16 cellular contexts compared by ENCODE assay signal in genomic region chr2:222884765-222885424, GRCh38. TPM values are rescaled to one million over a fixed set of nuclear protein-coding genes. Genes with fewer than 3 reads are reported as not detected.
DNase-seq lines count a peak whose midpoint lies in the region; ATAC-seq and TF ChIP-seq lines count a peak whose summit lies in the region.
"Had no signal": no experiment of that assay in that cellular context is flagged by ENCODE, and none has a peak within 500 bp of the region (broad histone marks: within the 10 kb centered on the region; RNA-seq: fewer than 3 reads in every experiment).

No MANE protein-coding gene starts in this region.

- no peak overlapping the region for H3K4me3 Mint-ChIP-seq in MCF 10A (ENCODE audit: unreplicated experiment)
- H3K4me3 Mint-ChIP-seq: CD8-positive, alpha-beta T cell; stimulated activated naive CD8-positive, alpha-beta T cell treated with anti-CD3 and anti-CD28 coated beads, Interleukin-15, Interleukin-2, amounts not matched to agents 100 ng/mL and 50 ng/mL, for 24 hours; T-cell; WTC11 had no signal

- H3K27ac ChIP-seq in breast epithelium (peak overlapping the region; percentile 1 to 3), heart right ventricle (peak overlapping the region in 7 of 10 donors; percentile 9 to 70 (median 40)), osteoblast (ENCODE audit: low read depth, low read length) (peak overlapping the region; percentile 56), urinary bladder (ENCODE audit: low read depth) (peak overlapping the region; percentile 10)
- H3K27ac ChIP-seq: HL-60, KMS-11 had no signal

- no peak overlapping the region for H3K4me2 ChIP-seq in osteoblast (ENCODE audit: insufficient read depth, low read length)
- H3K4me2 ChIP-seq: KMS-11 had no signal

- H4K20me1 ChIP-seq in osteoblast (ENCODE audit: insufficient read depth, low read length) = peaks cover 15% of the 10 kb centered on the region

- H3K4me1 ChIP-seq in breast epithelium (peaks cover 6 to 23% of the 10 kb centered on the region in 2 donors), heart right ventricle (peaks cover 12 to 65% (median 45%) of the 10 kb centered on the region in 9 donors), osteoblast (ENCODE audit: insufficient read depth, low read length) (peaks cover 23% of the 10 kb centered on the region), urinary bladder (ENCODE audit: insufficient read depth) (peaks cover 4% of the 10 kb centered on the region)

- H2AFZ ChIP-seq in osteoblast (ENCODE audit: low read length) = no peak overlapping the region

- POLR2A ChIA-PET in MCF 10A (lab: Yijun Ruan, JAX) = interaction anchor here (0.7 to 13.3 kb wide), 5 partner anchors 9 to 366 kb away, joined by 3 to 240 read pairs (median 4); partner anchors contain the start of gene ACSL3

- H3K4me3 ChIP-seq in breast epithelium (no peak overlapping the region), heart right ventricle (no peak overlapping the region), osteoblast (ENCODE audit: insufficient read depth, low read length) (no peak overlapping the region), urinary bladder (ENCODE audit: low read depth, low read length) (no peak overlapping the region)

- intact Hi-C loops in breast epithelium (cut with DNase I; ENCODE audit: low total_unique reads) (no loop called here), MCF 10A (cut with micrococcal nuclease) (no loop called here), heart right ventricle (cut with DNase I) (no loop called here)

- no peak overlapping the region for H3K27ac Mint-ChIP-seq in MCF 10A (ENCODE audit: low read depth, unreplicated experiment)
- H3K27ac Mint-ChIP-seq: CD8-positive, alpha-beta T cell; stimulated activated naive CD8-positive, alpha-beta T cell treated with anti-CD3 and anti-CD28 coated beads, Interleukin-15, Interleukin-2, amounts not matched to agents 100 ng/mL and 50 ng/mL, for 24 hours; T-cell had no signal

- peaks cover 94% of the 10 kb centered on the region for H3K79me2 ChIP-seq in osteoblast (ENCODE audit: insufficient read depth, low read length)

- H3K36me3 ChIP-seq in breast epithelium = no peaks in the 10 kb centered on the region
- H3K36me3 ChIP-seq in heart right ventricle = no peaks in the 10 kb centered on the region
- H3K36me3 ChIP-seq in osteoblast (ENCODE audit: insufficient read depth, low read length) = no peaks in the 10 kb centered on the region
- H3K36me3 ChIP-seq in urinary bladder (ENCODE audit: insufficient read depth) = no peaks in the 10 kb centered on the region

- H3K27me3 Mint-ChIP-seq in MCF 10A (ENCODE audit: insufficient read depth, unreplicated experiment) = no peaks in the 10 kb centered on the region
- H3K27me3 Mint-ChIP-seq: stimulated activated naive CD8-positive, alpha-beta T cell treated with anti-CD3 and anti-CD28 coated beads, Interleukin-15, Interleukin-2, amounts not matched to agents 100 ng/mL and 50 ng/mL, for 24 hours; T-cell had no signal

- ATAC-seq in heart right ventricle (peak in 5 of 8 donors; percentile 14 to 62 (median 51)), GM18498 (IDR thresholded peaks at IDR 0.05; ENCODE audit: unreplicated experiment) (no peak), GM21576 (IDR thresholded peaks at IDR 0.05; ENCODE audit: unreplicated experiment) (no peak), HG03139 (IDR thresholded peaks at IDR 0.05; ENCODE audit: unreplicated experiment) (no peak)
- ATAC-seq: CD8-positive, alpha-beta T cell; T-cell; WTC11 had no signal

- no peak for DNase-seq in breast epithelium (ENCODE audit: low spot score in 2 of 2)
- no peak for DNase-seq in MCF 10A (ENCODE audit: unreplicated experiment)
- DNase-seq in heart right ventricle = no peak
- DNase-seq in osteoblast (ENCODE audit: insufficient read length, low spot score, missing footprints) = no peak
- DNase-seq: activated effector memory CD4-positive, alpha-beta T cell treated with anti-CD3 and anti-CD28 coated beads, Interleukin-2, amount 50 U/mL, for 16 hours; CD8-positive, alpha-beta T cell; NCI-H1436 treated with DMSO at 0.1 percent for 48 hours; T-cell had no signal

- H3K27me3 ChIP-seq in breast epithelium (no peaks in the 10 kb centered on the region), heart right ventricle (no peaks in the 10 kb centered on the region), osteoblast (ENCODE audit: insufficient read depth, low read length) (no peaks in the 10 kb centered on the region)

- CTCF ChIA-PET in MCF 10A (lab: Yijun Ruan, JAX) = interaction anchor here (0.6 to 2.6 kb wide), 5 partner anchors 10 to 195 kb away, joined by 3 to 9 read pairs (median 3); no protein-coding TSS in a partner anchor

- no TSS peak for BruUV-seq in MCF 10A (replicated peaks; lab: Mats Ljungman, UMichigan)

- peaks cover 20% of the 10 kb centered on the region for H3K36me3 Mint-ChIP-seq in MCF 10A (ENCODE audit: insufficient read depth, unreplicated experiment)

- 39 to 42% methylated on average over 5 of the region's 5 CpGs for WGBS in heart right ventricle, 2 donors
- WGBS in urinary bladder = 31% methylated on average over 5 of the region's 5 CpGs

- TF ChIP-seq POLR2A in breast epithelium (IDR thresholded peaks at IDR 0.05) = no peak

- TF ChIP-seq CTCF in breast epithelium (IDR thresholded peaks at IDR 0.05) = no peak
- no peak for TF ChIP-seq CTCF in MCF 10A (IDR thresholded peaks at IDR 0.05; ENCODE audit: unreplicated experiment)
- no peak for TF ChIP-seq CTCF in heart right ventricle (IDR thresholded peaks at IDR 0.05)
- TF ChIP-seq CTCF in osteoblast (IDR thresholded peaks at IDR 0.05; ENCODE audit: extremely low read depth, low read depth, low read length) = no peak

- no peaks in the 10 kb centered on the region for H3K9me3 Mint-ChIP-seq in MCF 10A (ENCODE audit: unreplicated experiment)
- H3K9me3 Mint-ChIP-seq: CD8-positive, alpha-beta T cell; stimulated activated naive CD8-positive, alpha-beta T cell treated with anti-CD3 and anti-CD28 coated beads, Interleukin-15, Interleukin-2, amounts not matched to agents 100 ng/mL and 50 ng/mL, for 24 hours; T-cell had no signal

- no peaks in the 10 kb centered on the region for H3K9me3 ChIP-seq in breast epithelium
- no peaks in the 10 kb centered on the region for H3K9me3 ChIP-seq in heart right ventricle
- no peaks in the 10 kb centered on the region for H3K9me3 ChIP-seq in osteoblast (ENCODE audit: low read depth, low read length)

- H3K4me1 Mint-ChIP-seq in MCF 10A (ENCODE audit: insufficient read depth, unreplicated experiment) = peaks cover 46% of the 10 kb centered on the region

RNA-seq across cellular contexts. Expression of gene ACSL3, which starts 24.1 kb away (rescaled TPM):
- 100 to 1,000 TPM in 1 of 3 donors, 10 to 100 TPM in 2; 50.9 to 115 (median 74.4) TPM for total RNA-seq in breast epithelium
- total RNA-seq in MCF 10A (2022) = 183 and 203 TPM in 2 replicates
- total RNA-seq in heart right ventricle = 10 to 100 TPM; 37.9 to 67.2 (median 54.8) TPM
- 10 to 100 TPM; 12.7 to 20.3 TPM for polyA plus RNA-seq in heart right ventricle
- total RNA-seq in osteoblast = 166 and 170 TPM in 2 replicates
- total RNA-seq in urinary bladder = 136 TPM
- 26.3 TPM for polyA plus RNA-seq in urinary bladder

Comparison
In these comparisons a context has a peak if more than half of its experiments do, and no peak if none do; other contexts are left out.
1. H3K27ac ChIP-seq: peak in every context shown above with its lines; median percentile 56 in osteoblast; 40 in heart right ventricle; 10 in urinary bladder; 2 in breast epithelium.
2. ATAC-seq: peak in heart right ventricle (5 of 8); none in GM18498 (single experiment), GM21576 (single experiment) and HG03139 (single experiment).